In genomic region chr7:52352019-52352418, GRCh38 we compare ENCODE assay signal across 26 cellular contexts.
"Had no signal": no experiment of that assay in that cellular context is flagged by ENCODE, and none has a peak within 500 bp of the region (broad histone marks: within the 10 kb centered on the region; RNA-seq: fewer than 3 reads in every experiment).

No MANE protein-coding gene starts in this region.

- H3K27ac Mint-ChIP-seq: natural killer cell; nephron; neural progenitor cell; progenitor cell of endocrine pancreas; stimulated activated effector memory CD8-positive, alpha-beta T cell treated with anti-CD3 and anti-CD28 coated beads, Interleukin-12 subunit alpha, Interleukin-12 subunit beta, amount 100 ng/mL, for 72 hours; stimulated activated naive B cell treated with anti-CD40 and anti-IgM and Interleukin-4, amounts not matched to agents 10 μg/mL and 1 μg/mL and 100 μg/mL, for 72 hours; stimulated activated naive CD8-positive, alpha-beta T cell treated with anti-CD3 and anti-CD28 coated beads, Interleukin-15, Interleukin-2, amounts not matched to agents 100 ng/mL and 50 ng/mL, for 24 hours; type B pancreatic cell had no signal

- H3K4me3 Mint-ChIP-seq: natural killer cell; nephron; neural progenitor cell; stimulated activated effector memory CD8-positive, alpha-beta T cell treated with anti-CD3 and anti-CD28 coated beads, Interleukin-12 subunit alpha, Interleukin-12 subunit beta, amount 100 ng/mL, for 72 hours; stimulated activated naive B cell treated with anti-CD40 and anti-IgM and Interleukin-4, amounts not matched to agents 10 μg/mL and 1 μg/mL and 100 μg/mL, for 72 hours; stimulated activated naive CD8-positive, alpha-beta T cell treated with anti-CD3 and anti-CD28 coated beads, Interleukin-15, Interleukin-2, amounts not matched to agents 100 ng/mL and 50 ng/mL, for 24 hours; type B pancreatic cell had no signal

- ATAC-seq: natural killer cell; psoas muscle; right cardiac atrium; right lobe of liver; stimulated activated effector memory CD8-positive, alpha-beta T cell treated with anti-CD3 and anti-CD28 coated beads, Interleukin-12 subunit alpha, Interleukin-12 subunit beta, amount 100 ng/mL, for 72 hours; stimulated activated naive B cell treated with anti-CD40 and anti-IgM and Interleukin-4, amounts not matched to agents 10 μg/mL and 1 μg/mL and 100 μg/mL, for 72 hours; upper lobe of right lung had no signal

- DNase-seq: natural killer cell; occipital lobe; ovary; posterior cingulate gyrus; psoas muscle; right cardiac atrium; right lobe of liver; sigmoid colon; small intestine; stimulated activated CD4-positive, alpha-beta T cell treated with anti-CD3 and anti-CD28 coated beads, Interleukin-15, amount 100 ng/mL, for 24 hours; stimulated activated CD4-positive, alpha-beta T cell treated with anti-CD3 and anti-CD28 coated beads, Interleukin-2, amount 100 ng/mL, for 24 hours; stimulated activated CD4-positive, alpha-beta T cell treated with anti-CD3 and anti-CD28 coated beads, Interleukin-2, amount 100 ng/mL, for 48 hours; stimulated activated CD4-positive, alpha-beta T cell treated with anti-CD3 and anti-CD28 coated beads, Interleukin-4, amount 100 ng/mL, for 24 hours; stimulated activated naive B cell treated with anti-CD40 and anti-IgM and Interleukin-4, amounts not matched to agents 10 μg/mL and 1 μg/mL and 100 μg/mL, for 72 hours; stimulated activated naive CD4-positive, alpha-beta T cell treated with Interleukin-2 at 50 U/mL for 16 hours; stomach; tibial artery; transverse colon; upper lobe of right lung; uterus had no signal

- H3K4me1 Mint-ChIP-seq: natural killer cell; nephron; neural progenitor cell; stimulated activated effector memory CD8-positive, alpha-beta T cell treated with anti-CD3 and anti-CD28 coated beads, Interleukin-12 subunit alpha, Interleukin-12 subunit beta, amount 100 ng/mL, for 72 hours; stimulated activated naive B cell treated with anti-CD40 and anti-IgM and Interleukin-4, amounts not matched to agents 10 μg/mL and 1 μg/mL and 100 μg/mL, for 72 hours had no signal

- H3K27me3 Mint-ChIP-seq: progenitor cell of endocrine pancreas; stimulated activated naive B cell treated with anti-CD40 and anti-IgM and Interleukin-4, amounts not matched to agents 10 μg/mL and 1 μg/mL and 100 μg/mL, for 72 hours; stimulated activated naive CD8-positive, alpha-beta T cell treated with anti-CD3 and anti-CD28 coated beads, Interleukin-15, Interleukin-2, amounts not matched to agents 100 ng/mL and 50 ng/mL, for 24 hours had no signal

- H3K36me3 Mint-ChIP-seq: natural killer cell; neural progenitor cell; stimulated activated effector memory CD8-positive, alpha-beta T cell treated with anti-CD3 and anti-CD28 coated beads, Interleukin-12 subunit alpha, Interleukin-12 subunit beta, amount 100 ng/mL, for 72 hours; stimulated activated naive B cell treated with anti-CD40 and anti-IgM and Interleukin-4, amounts not matched to agents 10 μg/mL and 1 μg/mL and 100 μg/mL, for 72 hours; type B pancreatic cell had no signal

- H3K9me3 Mint-ChIP-seq: nephron, neural progenitor cell, type B pancreatic cell had no signal
